ENCODE assay signal across 15 cellular contexts in genomic region chr20:48406462-48407235, GRCh38.
A peak's percentile ranks its signal among the peaks of the same experiment; 100 is the strongest.
DNase-seq lines count a peak whose midpoint lies in the region; ATAC-seq and TF ChIP-seq lines count a peak whose summit lies in the region.
"Had no signal": no experiment of that assay in that cellular context is flagged by ENCODE, and none has a peak within 500 bp of the region (broad histone marks: within the 10 kb centered on the region; RNA-seq: fewer than 3 reads in every experiment).

No MANE protein-coding gene starts in this region.

- TF ChIP-seq CTCF in heart left ventricle (IDR thresholded peaks at IDR 0.05): no peak
- TF ChIP-seq CTCF in HFF-Myc (IDR thresholded peaks at IDR 0.05; ENCODE audit: low read depth, low read length, missing control alignments): no peak
- no peak for TF ChIP-seq CTCF in CD8-positive, alpha-beta T cell (IDR thresholded peaks at IDR 0.05)

- no peak for DNase-seq in Right ventricle myocardium superior
- DNase-seq in heart left ventricle: no peak
- DNase-seq in HFF-Myc (ENCODE audit: extremely low read depth, low read depth): peak; percentile 5
- DNase-seq in cerebellar cortex (ENCODE audit: low spot score): peak; percentile 17
- DNase-seq in stimulated activated CD8-positive, alpha-beta memory T cell treated with anti-CD3 and anti-CD28 coated beads, Interleukin-4, amount 100 ng/mL, for 48 hours: peak; percentile 64
- DNase-seq in CD8-positive, alpha-beta T cell: no peak
- DNase-seq: activated naive CD4-positive, alpha-beta T cell treated with anti-CD3 and anti-CD28 coated beads, Interleukin-2, amount 50 U/mL, for 16 hours; effector memory CD4-positive, alpha-beta T cell; left ventricle myocardium inferior; NCI-H1417 had no signal

- H3K9me3 Mint-ChIP-seq in CD8-positive, alpha-beta T cell: no peaks in the 10 kb centered on the region

- H3K36me3 ChIP-seq in heart left ventricle: no peaks in the 10 kb centered on the region
- no peaks in the 10 kb centered on the region for H3K36me3 ChIP-seq in CD8-positive, alpha-beta T cell (ENCODE audit: insufficient read depth, low read length)
- H3K36me3 ChIP-seq: cardiac muscle cell, left ventricle myocardium inferior, thoracic aorta had no signal

- no peak overlapping the region for H3K27ac Mint-ChIP-seq in CD8-positive, alpha-beta T cell

- H3K4me3 ChIP-seq in heart left ventricle: no peak overlapping the region
- H3K4me3 ChIP-seq in HFF-Myc (replicated peaks; ENCODE audit: low read depth, low read length): no peak overlapping the region
- no peak overlapping the region for H3K4me3 ChIP-seq in CD8-positive, alpha-beta T cell (ENCODE audit: low read depth, low read length)
- H3K4me3 ChIP-seq: cardiac muscle cell, left ventricle myocardium inferior, thoracic aorta had no signal

- H3K36me3 Mint-ChIP-seq in CD8-positive, alpha-beta T cell: no peaks in the 10 kb centered on the region

- peaks cover 0 to 2% (median 0%) of the 10 kb centered on the region in 9 donors for H3K27me3 ChIP-seq in heart left ventricle
- no peaks in the 10 kb centered on the region for H3K27me3 ChIP-seq in CD8-positive, alpha-beta T cell (ENCODE audit: insufficient read depth, low read length)
- H3K27me3 ChIP-seq: cardiac muscle cell had no signal

- no peak overlapping the region for H3K27ac ChIP-seq in heart left ventricle
- H3K27ac ChIP-seq in CD8-positive, alpha-beta T cell (ENCODE audit: low read depth, low read length): no peak overlapping the region
- H3K27ac ChIP-seq: cardiac muscle cell, KMS-11, left ventricle myocardium inferior, thoracic aorta had no signal

- H3K9me3 ChIP-seq in heart left ventricle: no peaks in the 10 kb centered on the region
- H3K9me3 ChIP-seq in CD8-positive, alpha-beta T cell (ENCODE audit: low read length): no peaks in the 10 kb centered on the region
- H3K9me3 ChIP-seq: left ventricle myocardium inferior, thoracic aorta had no signal

- CTCF ChIA-PET in CD8-positive, alpha-beta T cell (lab: Charles Lee): no interaction called here

- no peaks in the 10 kb centered on the region for H3K4me1 Mint-ChIP-seq in CD8-positive, alpha-beta T cell (ENCODE audit: low read depth)

- TF ChIP-seq POLR2A in heart left ventricle (IDR thresholded peaks at IDR 0.05): no peak

- intact Hi-C loops in Right ventricle myocardium superior (cut with DNase I) (no loop called here), heart left ventricle (cut with DNase I) (loop anchor here in 1 of 10 donors (10.0 kb wide), 1 partner anchor 512 kb away; no protein-coding TSS in a partner anchor)
- intact Hi-C loops in CD8-positive, alpha-beta T cell (cut with DNase I, micrococcal nuclease): no loop called here

- no peaks in the 10 kb centered on the region for H3K4me1 ChIP-seq in heart left ventricle
- no peaks in the 10 kb centered on the region for H3K4me1 ChIP-seq in CD8-positive, alpha-beta T cell (ENCODE audit: insufficient read depth, low read length)

- 84 to 91% (median 88%) methylated on average over 10 of the region's 10 CpGs for WGBS in heart left ventricle, 4 donors

- H3K4me3 Mint-ChIP-seq in CD8-positive, alpha-beta T cell: no peak overlapping the region

- peaks cover 11% of the 10 kb centered on the region for H3K27me3 Mint-ChIP-seq in CD8-positive, alpha-beta T cell (ENCODE audit: low read depth)

- peak; percentile 34 for ATAC-seq in Right ventricle myocardium superior (ENCODE audit: poor library complexity)
- ATAC-seq in heart left ventricle: no peak
- no peak for ATAC-seq in GM18519 (IDR thresholded peaks at IDR 0.05; ENCODE audit: low FRiP score, unreplicated experiment)
- no peak for ATAC-seq in HG03378 (IDR thresholded peaks at IDR 0.05; ENCODE audit: unreplicated experiment)
- ATAC-seq in CD8-positive, alpha-beta T cell: no peak

- POLR2A ChIA-PET in CD8-positive, alpha-beta T cell (lab: Charles Lee): no interaction called here

Comparison
In these comparisons a context has a peak if more than half of its experiments do, and no peak if none do; other contexts are left out.
1. DNase-seq: peak in HFF-Myc (single experiment), cerebellar cortex (single experiment) and stimulated activated CD8-positive, alpha-beta memory T cell treated with anti-CD3 and anti-CD28 coated beads, Interleukin-4, amount 100 ng/mL, for 48 hours (single experiment); none in Right ventricle myocardium superior (single experiment), heart left ventricle (0 of 5) and CD8-positive, alpha-beta T cell (0 of 7).